Comparison of ENCODE assay signal across 9 cellular contexts in the genomic region with DNA sequence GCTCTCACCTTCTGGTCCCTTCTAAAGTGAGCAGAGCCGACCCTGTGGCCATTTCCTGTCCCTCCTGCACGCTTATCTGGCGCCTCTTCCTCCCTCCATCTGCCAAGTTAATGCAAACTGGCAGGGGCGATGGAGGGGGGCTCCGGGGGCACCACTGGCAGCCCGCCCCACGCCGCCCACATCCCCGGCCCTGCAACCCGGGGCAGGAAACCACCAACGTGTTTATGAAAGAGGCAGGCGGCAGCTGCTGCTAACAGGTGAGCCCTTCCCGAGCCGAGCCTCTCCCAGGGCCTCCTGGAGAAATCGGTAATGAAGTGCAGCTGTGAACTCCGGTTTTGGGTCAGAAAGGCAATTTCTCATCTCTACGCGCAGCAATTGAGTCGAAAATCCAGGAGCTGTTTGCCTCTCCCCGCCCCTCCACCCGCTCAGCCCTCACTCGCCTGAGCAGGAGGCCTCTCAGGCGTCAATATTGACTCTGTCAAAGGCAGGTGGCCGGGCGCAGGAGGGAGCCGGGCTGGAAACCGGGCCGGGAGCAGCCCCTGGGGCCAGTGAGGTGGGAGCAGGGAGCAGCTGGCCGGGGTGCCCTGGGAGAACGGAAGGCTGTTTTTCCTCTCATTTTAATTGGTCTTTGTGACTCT.
DNase-seq lines count a peak whose midpoint lies in the region; ATAC-seq and TF ChIP-seq lines count a peak whose summit lies in the region.
"Had no signal": no experiment of that assay in that cellular context is flagged by ENCODE, and none has a peak within 500 bp of the region (broad histone marks: within the 10 kb centered on the region; RNA-seq: fewer than 3 reads in every experiment).

No MANE protein-coding gene starts in this region.

- no peak for TF ChIP-seq CTCF in CD4-positive, alpha-beta T cell (IDR thresholded peaks at IDR 0.05)
- TF ChIP-seq CTCF in right lobe of liver (IDR thresholded peaks at IDR 0.05) = no peak
- TF ChIP-seq CTCF in right atrium auricular region (IDR thresholded peaks at IDR 0.05) = no peak

- H3K4me3 Mint-ChIP-seq in CD4-positive, alpha-beta T cell = peak overlapping the region; percentile 44

- POLR2A ChIA-PET in CD4-positive, alpha-beta T cell (lab: Charles Lee) = interaction anchor here (0.7 to 3.8 kb wide), 9 partner anchors 10 to 394 kb away, joined by 3 to 18 read pairs (median 6); no protein-coding TSS in a partner anchor

- CTCF ChIA-PET in CD4-positive, alpha-beta T cell (lab: Charles Lee) = interaction anchor here (1.1 kb wide), 1 partner anchor 168 kb away, joined by 4 read pairs; no protein-coding TSS in a partner anchor

- H3K27ac Mint-ChIP-seq in CD4-positive, alpha-beta T cell = peak overlapping the region; percentile 87

- no peak for TF ChIP-seq POLR2A in right lobe of liver (IDR thresholded peaks at IDR 0.05)

- ATAC-seq in CD4-positive, alpha-beta T cell (ENCODE audit: poor library complexity) = peak; percentile 82
- ATAC-seq in right lobe of liver (peak; percentile 81 to 91 (median 87)), HG02798 (IDR thresholded peaks at IDR 0.05; ENCODE audit: poor library complexity, unreplicated experiment) (no peak)

- H3K27ac ChIP-seq in CD4-positive, alpha-beta T cell (ENCODE audit: low read depth, low read length) = peak overlapping the region; percentile 34
- H3K27ac ChIP-seq in right lobe of liver (peak overlapping the region; percentile 21 to 94 (median 63)), right atrium auricular region (no peak overlapping the region)
- H3K27ac ChIP-seq: SJSA1 had no signal

- intact Hi-C loops in CD4-positive, alpha-beta T cell (cut with DNase I, micrococcal nuclease) = loop anchor here in 1 of 2 experiments (1.0 kb wide), 2 partner anchors 14 to 28 kb away; no protein-coding TSS in a partner anchor
- intact Hi-C loops in right lobe of liver (cut with DNase I) = no loop called here

- H3K4me3 ChIP-seq in right lobe of liver (peak overlapping the region in 1 of 3 donors; percentile 19), right atrium auricular region (no peak overlapping the region)
- H3K4me3 ChIP-seq: SJSA1 had no signal

- DNase-seq in CD4-positive, alpha-beta T cell = peak; percentile 30 to 69 (median 48)
- DNase-seq in NCI-H1105 treated with DMSO at 0.1 percent for 48 hours (lab: John Stamatoyannopoulos, UW) = peak; percentile 87
- DNase-seq in activated CD4-positive, alpha-beta T cell treated with anti-CD3 and anti-CD28 coated beads for 1 hour = peak; percentile 24
- peak; percentile 81 to 92 (median 84) for DNase-seq in right lobe of liver
- DNase-seq in amniotic stem cell (lab: John Stamatoyannopoulos, UW) = no peak
- DNase-seq in right atrium auricular region (ENCODE audit: low spot score) = no peak
- no peak for DNase-seq in NCI-H226

- no peaks in the 10 kb centered on the region for H3K27me3 Mint-ChIP-seq in CD4-positive, alpha-beta T cell

- H3K36me3 ChIP-seq in right lobe of liver (no peaks in the 10 kb centered on the region), right atrium auricular region (no peaks in the 10 kb centered on the region)
- H3K36me3 ChIP-seq: SJSA1 had no signal

- H3K9me3 ChIP-seq in CD4-positive, alpha-beta T cell (ENCODE audit: control insufficient read depth, low read length) = no peaks in the 10 kb centered on the region
- no peaks in the 10 kb centered on the region for H3K9me3 ChIP-seq in right lobe of liver
- H3K9me3 ChIP-seq in right atrium auricular region = no peaks in the 10 kb centered on the region
- H3K9me3 ChIP-seq: SJSA1 had no signal

- no peaks in the 10 kb centered on the region for H3K36me3 Mint-ChIP-seq in CD4-positive, alpha-beta T cell (ENCODE audit: low read depth)

- H3K4me1 Mint-ChIP-seq in CD4-positive, alpha-beta T cell (ENCODE audit: low read depth) = peaks cover 48% of the 10 kb centered on the region

- WGBS in right lobe of liver (ENCODE audit: insufficient coverage, low coverage, low lambda C conversion rate, missing lambda C conversion rate) = 0% methylated on average over 1 of the region's 30 CpGs

- H3K9me3 Mint-ChIP-seq in CD4-positive, alpha-beta T cell = no peaks in the 10 kb centered on the region

- H3K4me1 ChIP-seq in right lobe of liver (peaks cover 0 to 39% (median 10%) of the 10 kb centered on the region in 4 donors), right atrium auricular region (peaks cover 0 to 35% of the 10 kb centered on the region in 2 donors)

- no peaks in the 10 kb centered on the region for H3K27me3 ChIP-seq in CD4-positive, alpha-beta T cell (ENCODE audit: control insufficient read depth, insufficient read depth, low read length)
- H3K27me3 ChIP-seq in right lobe of liver (no peaks in the 10 kb centered on the region), right atrium auricular region (no peaks in the 10 kb centered on the region)
- H3K27me3 ChIP-seq: SJSA1 had no signal

Comparison
In these comparisons a context has a peak if more than half of its experiments do, and no peak if none do; other contexts are left out.
1. DNase-seq: peak in CD4-positive, alpha-beta T cell (10 of 10), NCI-H1105 treated with DMSO at 0.1 percent for 48 hours (single experiment), activated CD4-positive, alpha-beta T cell treated with anti-CD3 and anti-CD28 coated beads for 1 hour (single experiment) and right lobe of liver (3 of 3); none in amniotic stem cell (single experiment), right atrium auricular region (single experiment) and NCI-H226 (single experiment).
2. H3K27ac ChIP-seq: peak in CD4-positive, alpha-beta T cell (single experiment) and right lobe of liver (3 of 3); none in right atrium auricular region (0 of 2).